ENCODE assay signal across 16 cellular contexts in genomic region chr12:14611640-14612203, GRCh38. TPM values are rescaled to one million over a fixed set of nuclear protein-coding genes. Genes with fewer than 3 reads are reported as not detected.
"Had no signal": no experiment of that assay in that cellular context is flagged by ENCODE, and none has a peak within 500 bp of the region (broad histone marks: within the 10 kb centered on the region; RNA-seq: fewer than 3 reads in every experiment).

No MANE protein-coding gene starts in this region.

- H3K27ac Mint-ChIP-seq: activated T-helper 1 cell treated with anti-CD3 and anti-CD28 coated beads, Interleukin-12 subunit alpha, Interleukin-12 subunit beta, Interleukin-2, Interleukin-4 antibody, amounts not matched to agents 30 ng/mL and 10 ng/mL and 1 ng/mL, durations not matched to agents 14 hours and 24 hours and 36 hours; immature natural killer cell had no signal

- H3K4me1 ChIP-seq: breast epithelium, parathyroid adenoma, uterus had no signal

- H3K79me2 ChIP-seq: parathyroid adenoma had no signal

- H2AFZ ChIP-seq: parathyroid adenoma had no signal

- DNase-seq: activated CD4-positive, alpha-beta T cell treated with anti-CD3 and anti-CD28 coated beads for 48 hours; activated naive CD4-positive, alpha-beta T cell; aorta; dorsolateral prefrontal cortex; glutamatergic neuron; immature natural killer cell; mesendoderm; retina; T1000; uterus; WERI-Rb-1 had no signal

- H3K27ac ChIP-seq: breast epithelium, esophagus muscularis mucosa, parathyroid adenoma, skin epidermis, uterus, WERI-Rb-1 had no signal

- H3K27me3 ChIP-seq: breast epithelium, dorsolateral prefrontal cortex, esophagus muscularis mucosa, uterus had no signal

- H3K4me3 Mint-ChIP-seq: activated T-helper 1 cell treated with anti-CD3 and anti-CD28 coated beads, Interleukin-12 subunit alpha, Interleukin-12 subunit beta, Interleukin-2, Interleukin-4 antibody, amounts not matched to agents 30 ng/mL and 10 ng/mL and 1 ng/mL, durations not matched to agents 14 hours and 24 hours and 36 hours; immature natural killer cell had no signal

- H3K36me3 ChIP-seq: breast epithelium, esophagus muscularis mucosa, uterus, WERI-Rb-1 had no signal

- H3K4me3 ChIP-seq: breast epithelium, dorsolateral prefrontal cortex, esophagus muscularis mucosa, skin epidermis, uterus had no signal

- H3K4me1 Mint-ChIP-seq: immature natural killer cell had no signal

- H3K9ac ChIP-seq: parathyroid adenoma had no signal

RNA-seq across cellular contexts. Expression of gene PLBD1, which starts 44.0 kb away (rescaled TPM):
- total RNA-seq: activated T-helper 1 cell treated with anti-CD3 and anti-CD28 coated beads, Interleukin-12 subunit alpha, Interleukin-12 subunit beta, Interleukin-2, Interleukin-4 antibody, amounts not matched to agents 30 ng/mL and 10 ng/mL and 1 ng/mL, durations not matched to agents 14 hours and 24 hours and 36 hours had no signal
